In genomic region chr11:59058120-59058917, GRCh38 we compare ENCODE assay signal across 8 cellular contexts. TPM values are rescaled to one million over a fixed set of nuclear protein-coding genes. Genes with fewer than 3 reads are reported as not detected.
DNase-seq lines count a peak whose midpoint lies in the region; ATAC-seq and TF ChIP-seq lines count a peak whose summit lies in the region.
"Not testable (repeated sequence)": the region's sequence is repeated elsewhere in the genome, so short reads cannot be mapped to it uniquely, and the experiment has no call there.

No MANE protein-coding gene starts in this region.

- H3K4me1 ChIP-seq in Karpas-422 (ENCODE audit: low read length): peaks cover 34% of the 10 kb centered on the region

- H3K4me3 ChIP-seq in Karpas-422 (ENCODE audit: low read length) (peak overlapping the region; percentile 62), fibroblast of villous mesenchyme (ENCODE audit: low read depth, low read length) (peak overlapping the region; percentile 17)

- TF ChIP-seq CTCF in fibroblast of villous mesenchyme (IDR thresholded peaks at IDR 0.05; ENCODE audit: insufficient read depth, low read depth, low read length): peak; percentile 84
- peak; percentile 82 to 90 (median 90) for TF ChIP-seq CTCF in nephron (IDR thresholded peaks at IDR 0.05; ENCODE audit: unreplicated experiment in 3 of 3)

- ATAC-seq in activated T-helper 17 cell treated with anti-CD3 and anti-CD28 coated beads, Interleukin-2, amount 50 U/mL, for 72 hours (replicated peaks): peak; percentile 95
- ATAC-seq in stimulated activated naive B cell treated with anti-CD40 and anti-IgM and Interleukin-4, amounts not matched to agents 10 μg/mL and 1 μg/mL and 100 μg/mL, for 72 hours (replicated peaks): peak; percentile 92 to 95

- H3K4me2 ChIP-seq in Karpas-422 (ENCODE audit: low read depth, low read length, poor library complexity, severe bottlenecking): peak overlapping the region; percentile 72

- not testable (repeated sequence) for H3K27ac Mint-ChIP-seq in activated T-helper 17 cell treated with anti-CD3 and anti-CD28 coated beads, Interleukin-2, amount 50 U/mL, for 72 hours; nephron
- H3K27ac Mint-ChIP-seq in stimulated activated naive B cell treated with anti-CD40 and anti-IgM and Interleukin-4, amounts not matched to agents 10 μg/mL and 1 μg/mL and 100 μg/mL, for 72 hours: peak overlapping the region; percentile 93

- not testable (repeated sequence) for H3K36me3 ChIP-seq in Karpas-422 (ENCODE audit: insufficient read depth, low read length)

- H3K27me3 ChIP-seq in Karpas-422 (ENCODE audit: low read length): not testable (repeated sequence)

- not testable (repeated sequence) for H4K20me1 ChIP-seq in Karpas-422 (ENCODE audit: insufficient read depth, low read depth, low read length)

- H2AFZ ChIP-seq in Karpas-422 (ENCODE audit: low read length): peak overlapping the region; percentile 85

- H3K27ac ChIP-seq in Karpas-422 (ENCODE audit: low read length): not testable (repeated sequence)

- not testable (repeated sequence) for H3K9me3 Mint-ChIP-seq in activated T-helper 17 cell treated with anti-CD3 and anti-CD28 coated beads, Interleukin-2, amount 50 U/mL, for 72 hours; nephron; stimulated activated naive B cell treated with anti-CD40 and anti-IgM and Interleukin-4, amounts not matched to agents 10 μg/mL and 1 μg/mL and 100 μg/mL, for 72 hours

- not testable (repeated sequence) for H3K36me3 Mint-ChIP-seq in activated T-helper 17 cell treated with anti-CD3 and anti-CD28 coated beads, Interleukin-2, amount 50 U/mL, for 72 hours (ENCODE audit: low read depth); nephron (ENCODE audit: low read depth); stimulated activated naive B cell treated with anti-CD40 and anti-IgM and Interleukin-4, amounts not matched to agents 10 μg/mL and 1 μg/mL and 100 μg/mL, for 72 hours

- peak overlapping the region; percentile 80 for H3K4me3 Mint-ChIP-seq in activated T-helper 17 cell treated with anti-CD3 and anti-CD28 coated beads, Interleukin-2, amount 50 U/mL, for 72 hours
- H3K4me3 Mint-ChIP-seq in nephron: peak overlapping the region; percentile 79 to 83 (median 81)
- H3K4me3 Mint-ChIP-seq in stimulated activated naive B cell treated with anti-CD40 and anti-IgM and Interleukin-4, amounts not matched to agents 10 μg/mL and 1 μg/mL and 100 μg/mL, for 72 hours: peak overlapping the region; percentile 90 to 92

- not testable (repeated sequence) for H3K79me2 ChIP-seq in Karpas-422 (ENCODE audit: low read length)

- peak overlapping the region; percentile 36; the same call in 1 of the 2 replicates for H3K9ac ChIP-seq in Karpas-422 (ENCODE audit: low read length)

- not testable (repeated sequence) for H3K4me1 Mint-ChIP-seq in activated T-helper 17 cell treated with anti-CD3 and anti-CD28 coated beads, Interleukin-2, amount 50 U/mL, for 72 hours; nephron
- H3K4me1 Mint-ChIP-seq in stimulated activated naive B cell treated with anti-CD40 and anti-IgM and Interleukin-4, amounts not matched to agents 10 μg/mL and 1 μg/mL and 100 μg/mL, for 72 hours: peaks cover 27 to 67% of the 10 kb centered on the region in 2 donors

- H3K27me3 Mint-ChIP-seq in activated T-helper 17 cell treated with anti-CD3 and anti-CD28 coated beads, Interleukin-2, amount 50 U/mL, for 72 hours: peaks cover 30% of the 10 kb centered on the region
- peaks cover 19% of the 10 kb centered on the region for H3K27me3 Mint-ChIP-seq in nephron (ENCODE audit: low read depth)
- not testable (repeated sequence) for H3K27me3 Mint-ChIP-seq in stimulated activated naive B cell treated with anti-CD40 and anti-IgM and Interleukin-4, amounts not matched to agents 10 μg/mL and 1 μg/mL and 100 μg/mL, for 72 hours

- not testable (repeated sequence) for H3K9me2 ChIP-seq in Karpas-422 (replicated peaks; ENCODE audit: insufficient read depth, low read length)

- DNase-seq in EH (ENCODE audit: low read depth) (peak; percentile 90), GOT3 (lab: John Stamatoyannopoulos, UW) (peak; percentile 35), Karpas-422 (peak; percentile 97), RPMI7951 (ENCODE audit: low read depth) (peak; percentile 90), fibroblast of villous mesenchyme (ENCODE audit: low read depth) (peak; percentile 83)
- peak; percentile 92 for DNase-seq in stimulated activated naive B cell treated with anti-CD40 and anti-IgM and Interleukin-4, amounts not matched to agents 10 μg/mL and 1 μg/mL and 100 μg/mL, for 72 hours

- H3K9me3 ChIP-seq in Karpas-422 (ENCODE audit: low read length): not testable (repeated sequence)

RNA-seq across cellular contexts. Expression of gene GLYATL1B, which starts 27.8 kb away (rescaled TPM):
- not detected in 2 replicates for total RNA-seq in Karpas-422 (2014; rRNA removed; shearing (Covaris generic); ENCODE audit: low replicate concordance)
- total RNA-seq in RPMI7951 (2014; rRNA removed; shearing (Covaris generic)): not detected in 2 replicates
- total RNA-seq in activated T-helper 17 cell treated with anti-CD3 and anti-CD28 coated beads, Interleukin-2, amount 50 U/mL, for 72 hours: not detected
- not detected in 2 replicates for total RNA-seq in fibroblast of villous mesenchyme

RNA-seq across cellular contexts. Expression of gene FAM111B, which starts 48.7 kb away (rescaled TPM):
- 10.7 and 19.9 TPM in 2 replicates for total RNA-seq in Karpas-422 (2014; rRNA removed; shearing (Covaris generic); ENCODE audit: low replicate concordance)
- 21.1 and 34.0 TPM in 2 replicates for total RNA-seq in RPMI7951 (2014; rRNA removed; shearing (Covaris generic))
- 10 to 100 TPM; 51.5 to 64.8 TPM for total RNA-seq in activated T-helper 17 cell treated with anti-CD3 and anti-CD28 coated beads, Interleukin-2, amount 50 U/mL, for 72 hours
- 12.1 and 12.2 TPM in 2 replicates for total RNA-seq in fibroblast of villous mesenchyme

Comparison
In these comparisons a context has a peak if more than half of its experiments do, and no peak if none do; other contexts are left out.
1. DNase-seq: peak in every context shown above with its lines; median percentile 97 in Karpas-422; 92 in stimulated activated naive B cell treated with anti-CD40 and anti-IgM and Interleukin-4, amounts not matched to agents 10 μg/mL and 1 μg/mL and 100 μg/mL, for 72 hours; 90 in EH; 90 in RPMI7951; 83 in fibroblast of villous mesenchyme; 35 in GOT3.